8 cellular contexts compared by ENCODE assay signal in genomic region chr10:73887038-73888015, GRCh38. TPM values are rescaled to one million over a fixed set of nuclear protein-coding genes. Genes with fewer than 3 reads are reported as not detected.
DNase-seq lines count a peak whose midpoint lies in the region; ATAC-seq and TF ChIP-seq lines count a peak whose summit lies in the region.

No MANE protein-coding gene starts in this region.

- H3K36me3 Mint-ChIP-seq in progenitor cell of endocrine pancreas (ENCODE audit: insufficient read depth) (no peaks in the 10 kb centered on the region), T-helper 17 cell (ENCODE audit: low read depth) (no peaks in the 10 kb centered on the region)

- H3K36me3 ChIP-seq in H7 (replicated peaks; ENCODE audit: control insufficient read depth, insufficient read depth, low read length), result no peaks in the 10 kb centered on the region

- DNase-seq in H7 (peak; percentile 47), foreskin fibroblast (peak; percentile 95 to 98), progenitor cell of endocrine pancreas (ENCODE audit: low spot score, unreplicated experiment) (no peak), NAMALWA (ENCODE audit: low spot score) (no peak), T-helper 17 cell (no peak)
- DNase-seq in activated naive CD4-positive, alpha-beta T cell (lab: John Stamatoyannopoulos, UW), result no peak

- H3K4me3 ChIP-seq in H7 (ENCODE audit: insufficient read depth, low read depth, low read length) (no peak overlapping the region), foreskin fibroblast (ENCODE audit: low read depth in 1 of 2, low read length in 2 of 2) (no peak overlapping the region)

- ATAC-seq in SK-N-SH treated with all-trans-retinoic acid at 6 μM for 48 hours (peak; percentile 83), GM21576 (IDR thresholded peaks at IDR 0.05; ENCODE audit: unreplicated experiment) (no peak), T-helper 17 cell (no peak)

- no peak overlapping the region for H3K4me3 Mint-ChIP-seq in progenitor cell of endocrine pancreas (ENCODE audit: low read depth)
- H3K4me3 Mint-ChIP-seq in T-helper 17 cell, result no peak overlapping the region

- H3K4me1 Mint-ChIP-seq in progenitor cell of endocrine pancreas (ENCODE audit: low read depth) (peaks cover 17% of the 10 kb centered on the region), T-helper 17 cell (peaks cover 8% of the 10 kb centered on the region)

- peak overlapping the region; percentile 4 for H3K27ac Mint-ChIP-seq in progenitor cell of endocrine pancreas
- H3K27ac Mint-ChIP-seq in T-helper 17 cell, result no peak overlapping the region

- H3K27me3 Mint-ChIP-seq in progenitor cell of endocrine pancreas (peaks cover 7% of the 10 kb centered on the region), T-helper 17 cell (peaks cover 2% of the 10 kb centered on the region)

- no peaks in the 10 kb centered on the region for H3K27me3 ChIP-seq in H7 (ENCODE audit: control insufficient read depth, insufficient read depth, low read length)

- no peaks in the 10 kb centered on the region for H3K9me3 Mint-ChIP-seq in progenitor cell of endocrine pancreas (ENCODE audit: low read depth)

- no peaks in the 10 kb centered on the region for H3K9me3 ChIP-seq in T-helper 17 cell (ENCODE audit: control insufficient read depth, low read length, poor library complexity, severe bottlenecking)

- TF ChIP-seq CTCF in foreskin fibroblast (IDR thresholded peaks at IDR 0.05; ENCODE audit: low read depth, low read length) (no peak), progenitor cell of endocrine pancreas (IDR thresholded peaks at IDR 0.05; ENCODE audit: unreplicated experiment) (no peak)

TF ChIP-seq in SK-N-SH treated with all-trans-retinoic acid at 6 μM for 48 hours, 23 proteins besides CTCF, POLR2A, EP300 and RAD21:
- no peak for TF ChIP-seq ARNTL (CRISPR knock-in tag; IDR thresholded peaks at IDR 0.05; ENCODE audit: borderline replicate concordance, low read depth)
- TF ChIP-seq BACH2 (CRISPR knock-in tag; IDR thresholded peaks at IDR 0.05; ENCODE audit: borderline replicate concordance), result no peak
- peak; percentile 81; the same call in 1 of the 2 replicates for TF ChIP-seq CSDC2 (CRISPR knock-in tag; IDR thresholded peaks at IDR 0.05)
- TF ChIP-seq GLIS3 (CRISPR knock-in tag; IDR thresholded peaks at IDR 0.05), result no peak
- no peak for TF ChIP-seq CSRNP3 (CRISPR knock-in tag; IDR thresholded peaks at IDR 0.05)
- TF ChIP-seq ISL1 (CRISPR knock-in tag; IDR thresholded peaks at IDR 0.05), result peak; percentile 46; the same call in 1 of the 2 replicates
TF ChIP-seq in SK-N-SH treated with all-trans-retinoic acid at 6 μM for 48 hours: peak in this region for 2.

RNA-seq across cellular contexts. Expression of gene CAMK2G, which starts 13.0 kb away (rescaled TPM):
- total RNA-seq in H7 (2014; rRNA removed; shearing (Covaris generic)), result 26.6 and 35.9 TPM in 2 replicates
- 20.8 and 24.5 TPM in 2 replicates for total RNA-seq in progenitor cell of endocrine pancreas
- total RNA-seq in T-helper 17 cell, result 10 to 100 TPM; 52.6 to 59.6 TPM

RNA-seq across cellular contexts. Expression of gene PLAU, which starts 23.6 kb away (rescaled TPM):
- total RNA-seq in H7 (2014; rRNA removed; shearing (Covaris generic)), result 25.4 and 29.5 TPM in 2 replicates
- total RNA-seq in progenitor cell of endocrine pancreas (0.38 and 0.93 TPM in 2 replicates), T-helper 17 cell (under 1 TPM in 1 of 2 donors, not detected in 1; 0.42 TPM)

Comparison
In these comparisons a context has a peak if more than half of its experiments do, and no peak if none do; other contexts are left out.
1. DNase-seq: peak in H7 (single experiment) and foreskin fibroblast (2 of 2); none in progenitor cell of endocrine pancreas (single experiment), NAMALWA (single experiment), activated naive CD4-positive, alpha-beta T cell (0 of 4) and T-helper 17 cell (0 of 3).
2. RNA of gene PLAU, which starts 23.6 kb away (total RNA-seq): 25.4 to 29.5 TPM in H7; 0.42 TPM in T-helper 17 cell and 0.38 to 0.93 TPM in progenitor cell of endocrine pancreas; every median in the first group is over 10 times any median in the second.